9 cellular contexts compared by ENCODE assay signal in the genomic region with DNA sequence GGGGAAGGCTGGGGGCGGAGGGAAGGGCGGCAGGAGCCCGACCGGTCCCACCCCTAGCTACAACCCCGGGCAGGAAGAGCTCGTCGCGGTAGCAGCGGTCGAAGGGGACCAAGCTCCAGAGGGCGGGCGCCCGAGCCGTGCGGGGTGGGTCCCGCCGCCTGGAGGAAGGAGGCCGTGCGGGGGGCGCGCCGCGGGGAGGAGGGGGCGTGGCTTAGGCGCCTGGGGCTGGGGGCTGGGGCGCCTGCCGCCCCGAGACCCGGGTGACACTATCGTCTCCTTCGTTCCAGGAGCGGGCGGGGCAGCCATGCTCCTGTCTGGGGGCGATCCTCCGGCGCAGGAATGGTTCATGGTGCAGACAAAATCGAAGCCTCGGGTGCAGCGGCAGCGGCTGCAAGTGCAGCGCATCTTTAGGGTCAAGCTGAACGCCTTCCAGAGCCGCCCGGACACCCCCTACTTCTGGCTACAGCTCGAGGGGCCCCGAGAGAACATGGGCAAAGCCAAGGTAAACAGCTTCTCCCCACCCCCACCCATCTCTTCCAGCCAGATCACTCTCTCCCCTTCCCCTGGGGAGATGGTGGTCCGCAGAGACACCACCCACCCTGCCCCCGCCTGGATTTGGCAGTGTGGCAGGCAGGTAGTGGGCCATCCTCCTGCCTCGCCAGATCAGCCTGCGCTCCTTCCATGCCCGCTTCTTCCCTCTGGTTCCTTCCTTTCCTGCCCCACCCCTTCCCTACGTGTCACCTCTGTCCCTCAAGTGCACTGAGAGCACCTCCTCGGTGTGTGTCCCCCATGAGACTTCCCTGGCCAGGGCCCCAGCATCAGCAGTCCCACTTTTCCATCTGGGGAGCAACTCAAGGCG. TPM values are rescaled to one million over a fixed set of nuclear protein-coding genes. Genes with fewer than 3 reads are reported as not detected.
DNase-seq lines count a peak whose midpoint lies in the region; ATAC-seq, FAIRE-seq and TF ChIP-seq lines count a peak whose summit lies in the region.
"Had no signal": no experiment of that assay in that cellular context is flagged by ENCODE, and none has a peak within 500 bp of the region (broad histone marks: within the 10 kb centered on the region; RNA-seq: fewer than 3 reads in every experiment).

A gene (plus strand): TSS at position 61 of the 859 bp plus-strand sequence. CDS start 244 bp downstream, at position 305.

- peaks cover 43% of the 10 kb centered on the region for H3K4me1 ChIP-seq in keratinocyte (ENCODE audit: control insufficient read depth, extremely low read depth, insufficient read depth, low read length)
- peaks cover 5 to 26% of the 10 kb centered on the region in 2 donors for H3K4me1 ChIP-seq in small intestine (ENCODE audit: control insufficient read depth in 2 of 2, insufficient read depth in 1 of 2, low read depth in 1 of 2, low read length in 1 of 2)

- H3K9me3 ChIP-seq in keratinocyte (ENCODE audit: control insufficient read depth, low read depth, low read length) = no peaks in the 10 kb centered on the region
- no peaks in the 10 kb centered on the region for H3K9me3 ChIP-seq in small intestine (ENCODE audit: control insufficient read depth, low read depth)

- H3K79me2 ChIP-seq in keratinocyte (ENCODE audit: control insufficient read depth, insufficient read depth, low read length) = no peaks in the 10 kb centered on the region

- H3K4me3 ChIP-seq in keratinocyte (ENCODE audit: control insufficient read depth in 2 of 3, extremely low read depth in 1 of 3, insufficient read depth in 2 of 3, low read depth in 1 of 3, low read length in 3 of 3) (peak within 1 kb of the TSS; percentile 31 to 57 (median 34)), small intestine (ENCODE audit: low read depth in 1 of 2, low read length in 2 of 2) (peak within 1 kb of the TSS; percentile 7 to 51)

- H3K9me1 ChIP-seq in keratinocyte (ENCODE audit: control insufficient read depth, extremely low read depth, insufficient read depth, low read length) = no peaks in the 10 kb centered on the region

- H4K20me1 ChIP-seq in keratinocyte (ENCODE audit: control insufficient read depth, extremely low read depth, insufficient read depth, low read length) = no peaks in the 10 kb centered on the region

- dilution Hi-C loops in keratinocyte (cut with MboI; ENCODE audit: extremely low pct_ligation_motif_present, low sequenced_read_pairs) = no loop called here

- peak within 1 kb of the TSS; percentile 67 for H3K4me2 ChIP-seq in keratinocyte (ENCODE audit: control insufficient read depth, extremely low read depth, insufficient read depth, low read depth, low read length)

- H3K27ac ChIP-seq in keratinocyte (ENCODE audit: control insufficient read depth, insufficient read depth, low read length) = no peak within 1 kb of the TSS
- H3K27ac ChIP-seq in small intestine (ENCODE audit: low read depth in 1 of 2, low read length in 1 of 2) = peak within 1 kb of the TSS; percentile 17 to 62
- H3K27ac ChIP-seq: C4-2B had no signal

- H3K36me3 ChIP-seq in keratinocyte (ENCODE audit: control insufficient read depth in 2 of 2, extremely low read depth in 1 of 2, insufficient read depth in 2 of 2, low read length in 2 of 2) = no peaks in the 10 kb centered on the region
- H3K36me3 ChIP-seq in small intestine (ENCODE audit: control insufficient read depth in 2 of 2, insufficient read depth in 2 of 2, low read length in 2 of 2) = no peaks in the 10 kb centered on the region

- ATAC-seq in GM19351 (IDR thresholded peaks at IDR 0.05; ENCODE audit: unreplicated experiment) = no peak

- 2 to 5% (median 3%) methylated on average over 41 to 54 of the region's 54 CpGs for WGBS in small intestine, 3 donors

- DNase-seq in NCI-H1417 (lab: John Stamatoyannopoulos, UW) (peak in 2 of 3 experiments; percentile 64), NCI-H1417 treated with DMSO at 0.1 percent for 48 hours (lab: John Stamatoyannopoulos, UW) (no peak), T-helper 1 cell (peak in 4 of 5 donors; percentile 10 to 37 (median 23)), keratinocyte (ENCODE audit: low read depth, low spot score) (no peak), small intestine (peak; percentile 54), A172 (ENCODE audit: low spot score) (no peak)
- DNase-seq in central memory CD4-positive, alpha-beta T cell = peak; percentile 9

- peak within 1 kb of the TSS; percentile 65 for H2AFZ ChIP-seq in keratinocyte (ENCODE audit: control insufficient read depth, low read length)

- no peak for FAIRE-seq in keratinocyte (lab: Jason Lieb, UNC)
- FAIRE-seq in small intestine (lab: Jason Lieb, UNC) = no peak

- H3K27me3 ChIP-seq in keratinocyte (ENCODE audit: control insufficient read depth, extremely low read depth, insufficient read depth, low read length) = no peaks in the 10 kb centered on the region
- no peaks in the 10 kb centered on the region for H3K27me3 ChIP-seq in small intestine (ENCODE audit: control insufficient read depth in 2 of 2, insufficient read depth in 2 of 2, low read length in 2 of 2)

- no peak for TF ChIP-seq CTCF in keratinocyte (optimal IDR thresholded peaks at IDR 0.05 in 1 of 3, IDR thresholded peaks at IDR 0.05 in 1 of 3, conservative IDR thresholded peaks at IDR 0.05 in 1 of 3; ENCODE audit: extremely low read depth in 1 of 3, insufficient read depth in 2 of 3, low read length in 3 of 3)

- H3K9ac ChIP-seq in keratinocyte (ENCODE audit: control insufficient read depth, extremely low read depth, insufficient read depth, low read length) = peak within 1 kb of the TSS; percentile 28

RNA-seq across cellular contexts. Expression of the gene that starts here (rescaled TPM):
- 4.9 to 9.0 TPM (median 6.5 TPM) in 3 replicates for polyA plus RNA-seq in keratinocyte
- 1.2 TPM for polyA plus RNA-seq in keratinocyte (2011; ENCODE audit: low read depth)
- polyA plus RNA-seq in keratinocyte (2011; cell fraction: cytosol; rRNA removed) = 3.4 and 4.3 TPM in 2 replicates
- polyA plus RNA-seq in keratinocyte (2011; cell fraction: nucleus; rRNA removed) = 22.8 and 30.1 TPM in 2 replicates
- 4.4 and 6.6 TPM in 2 replicates for polyA plus RNA-seq in keratinocyte (2012; ENCODE audit: low replicate concordance)
- 10.8 to 22.1 TPM (median 18.5 TPM) in 3 replicates for polyA minus RNA-seq in keratinocyte
- polyA minus RNA-seq in keratinocyte (2011; cell fraction: cytosol; rRNA and poly(A)+ RNA removed) = 10.9 TPM
- polyA minus RNA-seq in keratinocyte (2011; cell fraction: nucleus; rRNA and poly(A)+ RNA removed) = 25.7 and 35.4 TPM in 2 replicates
- 1 to 10 TPM in 1 of 3 donors, under 1 TPM in 2; 0.22 to 7.2 (median 0.54) TPM for polyA plus RNA-seq in small intestine
- 0.12 and 0.69 TPM in 2 replicates for total RNA-seq in A172 (2014; rRNA removed; shearing (Covaris generic))

Comparison
In these comparisons a context has a peak if more than half of its experiments do, and no peak if none do; other contexts are left out.
1. DNase-seq: peak in NCI-H1417 (2 of 3), T-helper 1 cell (4 of 5), central memory CD4-positive, alpha-beta T cell (single experiment) and small intestine (single experiment); none in NCI-H1417 treated with DMSO at 0.1 percent for 48 hours (single experiment), keratinocyte (single experiment) and A172 (single experiment).